In the genomic region with DNA sequence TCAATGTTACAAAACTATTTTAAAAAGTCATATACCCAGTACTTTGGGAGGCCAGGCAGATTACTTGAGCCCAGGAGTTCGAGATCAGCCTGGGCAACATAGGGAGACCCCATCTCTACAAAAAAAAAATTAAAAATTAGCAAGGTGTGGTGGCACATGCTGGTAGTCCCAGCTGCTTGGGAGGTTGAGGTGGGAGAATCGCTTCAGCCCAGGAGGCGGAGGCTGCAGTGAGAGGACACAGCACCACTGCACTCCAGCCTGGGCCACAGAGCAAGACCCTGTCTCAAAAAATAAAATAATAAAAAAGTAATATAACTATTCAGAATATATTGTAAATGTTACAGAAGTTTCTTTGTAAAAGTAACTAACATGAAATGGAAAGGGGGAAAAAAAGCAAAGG, we compare ENCODE assay signal across 25 cellular contexts. TPM values are rescaled to one million over a fixed set of nuclear protein-coding genes. Genes with fewer than 3 reads are reported as not detected.
DNase-seq lines count a peak whose midpoint lies in the region; ATAC-seq and TF ChIP-seq lines count a peak whose summit lies in the region.
"Had no signal": no experiment of that assay in that cellular context is flagged by ENCODE, and none has a peak within 500 bp of the region (broad histone marks: within the 10 kb centered on the region; RNA-seq: fewer than 3 reads in every experiment).

No MANE protein-coding gene starts in this region.

- H3K56ac ChIP-seq in H9 (ENCODE audit: insufficient read length, low read depth, low read length), result no peak overlapping the region

- peaks cover 0 to 1% (median 0%) of the 10 kb centered on the region in 8 donors for H3K9me3 Mint-ChIP-seq in CD4-positive, alpha-beta memory T cell
- H3K9me3 Mint-ChIP-seq in H9 (no peaks in the 10 kb centered on the region; a peak in 1 of 5 replicates), natural killer cell (no peaks in the 10 kb centered on the region)
- H3K9me3 Mint-ChIP-seq in activated naive CD8-positive, alpha-beta T cell treated with anti-CD3 and anti-CD28 coated beads, Interleukin-2, amount 50 U/mL, for 24 hours, result no peaks in the 10 kb centered on the region
- H3K9me3 Mint-ChIP-seq: activated B cell treated with CpG ODN at 0.5 μM for 24 hours, type B pancreatic cell had no signal

- no peak overlapping the region for H3K23ac ChIP-seq in H9 (ENCODE audit: insufficient read length, low read depth, low read length)

- POLR2A ChIA-PET in CD4-positive, alpha-beta memory T cell (lab: Charles Lee; ENCODE audit: partially characterized antibody), result interaction anchor here (1.8 to 9.0 kb wide), 2 partner anchors 11 to 40 kb away, joined by 8 to 299 read pairs; a partner anchor contains a TSS

- no peak overlapping the region for H3K14ac ChIP-seq in H9 (ENCODE audit: insufficient read depth, low read length)

- no peaks in the 10 kb centered on the region for H3K9me3 ChIP-seq in CD4-positive, alpha-beta memory T cell (ENCODE audit: control insufficient read depth in 1 of 2, low read length in 2 of 2)
- H3K9me3 ChIP-seq in H9 (ENCODE audit: control insufficient read depth, low read depth, low read length), result no peaks in the 10 kb centered on the region
- H3K9me3 ChIP-seq: lower lobe of right lung had no signal

- no peak overlapping the region for H4K5ac ChIP-seq in H9 (ENCODE audit: insufficient read length, low read depth, low read length)

- H4K8ac ChIP-seq in H9 (replicated peaks; ENCODE audit: insufficient read length, low read depth, low read length), result no peak overlapping the region

- intact Hi-C loops in CD4-positive, alpha-beta memory T cell (cut with micrococcal nuclease), result loop anchor here (5.0 kb wide), 1 partner anchor 295 kb away; no protein-coding TSS in a partner anchor
- intact Hi-C loops in natural killer cell (cut with micrococcal nuclease) (loop anchor here (5.0 kb wide), 1 partner anchor 210 kb away; a partner anchor contains a TSS), Right ventricle myocardium superior (cut with DNase I) (no loop called here)

- H3K36me3 ChIP-seq in CD4-positive, alpha-beta memory T cell (ENCODE audit: insufficient read depth, low read length), result peaks cover 4% of the 10 kb centered on the region
- H3K36me3 ChIP-seq: lower lobe of right lung had no signal

- H2BK5ac ChIP-seq in H9 (ENCODE audit: insufficient read length, low read length), result no peak overlapping the region

- ATAC-seq in activated naive CD8-positive, alpha-beta T cell treated with anti-CD3 and anti-CD28 coated beads, Interleukin-2, amount 50 U/mL, for 24 hours, result no peak
- ATAC-seq in natural killer cell (no peak), GM18870 (IDR thresholded peaks at IDR 0.05; ENCODE audit: unreplicated experiment) (no peak), Right ventricle myocardium superior (ENCODE audit: poor library complexity) (no peak)
- ATAC-seq: activated CD8-positive, alpha-beta T cell treated with anti-CD3 and anti-CD28 coated beads, Interleukin-2, amount 10 ng/mL, durations not matched to agents 7 days and 5 days; lower lobe of right lung had no signal

- H3K79me2 ChIP-seq in H9 (ENCODE audit: insufficient read depth, low read length), result no peaks in the 10 kb centered on the region

- no peak overlapping the region for H3K27ac Mint-ChIP-seq in CD4-positive, alpha-beta memory T cell
- H3K27ac Mint-ChIP-seq in H9 (no peak overlapping the region), natural killer cell (no peak overlapping the region)
- H3K27ac Mint-ChIP-seq in activated naive CD8-positive, alpha-beta T cell treated with anti-CD3 and anti-CD28 coated beads, Interleukin-2, amount 50 U/mL, for 24 hours, result no peak overlapping the region
- H3K27ac Mint-ChIP-seq: activated B cell treated with CpG ODN at 0.5 μM for 24 hours; activated CD8-positive, alpha-beta T cell treated with anti-CD3 and anti-CD28 coated beads, Interleukin-2, amount 10 ng/mL, durations not matched to agents 7 days and 5 days had no signal

- H2AFZ ChIP-seq in H9 (ENCODE audit: low read length), result no peak overlapping the region

- TF ChIP-seq CTCF in H9 (conservative IDR thresholded peaks at IDR 0.05) (no peak), natural killer cell (IDR thresholded peaks at IDR 0.05) (no peak)

- no peaks in the 10 kb centered on the region for H3K79me1 ChIP-seq in H9 (ENCODE audit: insufficient read depth, low read depth, low read length, poor library complexity, severe bottlenecking)

- H2BK15ac ChIP-seq in H9 (ENCODE audit: low read depth, low read length), result no peak overlapping the region

- H3K23me2 ChIP-seq in H9 (ENCODE audit: insufficient read length, low read depth, low read length, poor library complexity, severe bottlenecking), result peaks cover 10% of the 10 kb centered on the region

- H2BK120ac ChIP-seq in H9 (ENCODE audit: low read depth, low read length, poor library complexity, severe bottlenecking), result no peak overlapping the region

- H3K27me3 ChIP-seq in CD4-positive, alpha-beta memory T cell (ENCODE audit: insufficient read depth, low read length), result no peaks in the 10 kb centered on the region
- no peaks in the 10 kb centered on the region for H3K27me3 ChIP-seq in H9 (ENCODE audit: insufficient read depth, low read length)

- no peak overlapping the region for H3K27ac ChIP-seq in CD4-positive, alpha-beta memory T cell (ENCODE audit: low read depth, low read length)
- no peak overlapping the region for H3K27ac ChIP-seq in H9 (ENCODE audit: insufficient read length, low read depth, low read length)
- H3K27ac ChIP-seq: lower lobe of right lung, SK-N-MC had no signal

- no CpG with 5 or more reads among the region's 3 CpGs for WGBS in H9 (ENCODE audit: extremely low coverage, insufficient read length, low lambda C conversion rate)

- H3K36me3 Mint-ChIP-seq in CD4-positive, alpha-beta memory T cell, result peaks cover 4 to 23% of the 10 kb centered on the region in 2 donors
- peaks cover 0 to 12% (median 7%) of the 10 kb centered on the region in 3 experiments; a peak in 4 of 7 replicates for H3K36me3 Mint-ChIP-seq in H9 (ENCODE audit: insufficient read depth in 1 of 3, low read depth in 3 of 3)
- H3K36me3 Mint-ChIP-seq in activated naive CD8-positive, alpha-beta T cell treated with anti-CD3 and anti-CD28 coated beads, Interleukin-2, amount 50 U/mL, for 24 hours (ENCODE audit: low read depth), result peaks cover 2% of the 10 kb centered on the region
- H3K36me3 Mint-ChIP-seq in natural killer cell, result no peaks in the 10 kb centered on the region

- no peak overlapping the region for H4K91ac ChIP-seq in H9 (ENCODE audit: insufficient read length, low read depth, low read length)

- no peak overlapping the region for H3K4ac ChIP-seq in H9 (ENCODE audit: low read depth, low read length)

- peaks cover 27 to 47% (median 42%) of the 10 kb centered on the region in 4 donors for H3K4me1 Mint-ChIP-seq in CD4-positive, alpha-beta memory T cell
- H3K4me1 Mint-ChIP-seq in H9 (peaks cover 27 to 30% of the 10 kb centered on the region in 2 experiments), natural killer cell (peaks cover 34 to 36% of the 10 kb centered on the region in 2 donors)
- peaks cover 39% of the 10 kb centered on the region for H3K4me1 Mint-ChIP-seq in activated naive CD8-positive, alpha-beta T cell treated with anti-CD3 and anti-CD28 coated beads, Interleukin-2, amount 50 U/mL, for 24 hours

- no peak overlapping the region for H3K4me3 ChIP-seq in CD4-positive, alpha-beta memory T cell (ENCODE audit: low read length in 2 of 2)
- H3K4me3 ChIP-seq: lower lobe of right lung had no signal

- H3K4me1 ChIP-seq in CD4-positive, alpha-beta memory T cell (ENCODE audit: insufficient read depth, low read length), result peaks cover 26% of the 10 kb centered on the region
- H3K4me1 ChIP-seq in H9 (ENCODE audit: insufficient read depth, low read length), result peaks cover 12% of the 10 kb centered on the region; the same call in 1 of the 2 replicates

- no peak for DNase-seq in CD4-positive, alpha-beta memory T cell
- DNase-seq in H9, result no peak
- DNase-seq in activated naive CD8-positive, alpha-beta T cell treated with anti-CD3 and anti-CD28 coated beads, Interleukin-2, amount 50 U/mL, for 24 hours, result no peak
- DNase-seq in natural killer cell, result no peak
- no peak for DNase-seq in epidermal melanocyte (ENCODE audit: insufficient read length, low spot score)
- no peak for DNase-seq in middle frontal gyrus (ENCODE audit: extremely low spot score, low spot score)
- DNase-seq in Right ventricle myocardium superior, result no peak
- DNase-seq: activated B cell treated with CpG ODN at 0.5 μM for 24 hours; activated CD8-positive, alpha-beta T cell treated with anti-CD3 and anti-CD28 coated beads, Interleukin-2, amount 10 ng/mL, durations not matched to agents 7 days and 5 days; activated naive CD4-positive, alpha-beta T cell; activated T-cell treated with anti-CD3 and anti-CD28 coated beads for 4 hours; anterior cingulate cortex; dermis blood vessel endothelial cell; GF-D8; lower lobe of right lung; NCI-H1694 treated with DMSO at 0.1 percent for 48 hours; NCI-H2171 treated with DMSO at 0.1 percent for 48 hours; NCI-H526; RPMI8226; small intestine; stimulated activated CD4-positive, alpha-beta T cell treated with anti-CD3 and anti-CD28 coated beads, Interleukin-2, amount 100 ng/mL, for 24 hours; T1000 had no signal

- H3K4me2 ChIP-seq in H9 (ENCODE audit: insufficient read depth, insufficient read length, low read length), result no peak overlapping the region

- CTCF ChIA-PET in CD4-positive, alpha-beta memory T cell (lab: Charles Lee; ENCODE audit: partially characterized antibody), result interaction anchor here (1.0 to 1.2 kb wide), 2 partner anchors 67 to 70 kb away, joined by 3 read pairs; no protein-coding TSS in a partner anchor

- H3T11ph ChIP-seq in H9 (ENCODE audit: low read length), result no peak overlapping the region

- H3K27me3 Mint-ChIP-seq in CD4-positive, alpha-beta memory T cell, result no peaks in the 10 kb centered on the region
- H3K27me3 Mint-ChIP-seq in H9 (ENCODE audit: low read depth) (peaks cover 3% of the 10 kb centered on the region), natural killer cell (ENCODE audit: low read depth in 2 of 2) (no peaks in the 10 kb centered on the region)
- no peaks in the 10 kb centered on the region for H3K27me3 Mint-ChIP-seq in activated naive CD8-positive, alpha-beta T cell treated with anti-CD3 and anti-CD28 coated beads, Interleukin-2, amount 50 U/mL, for 24 hours
- H3K27me3 Mint-ChIP-seq: activated B cell treated with CpG ODN at 0.5 μM for 24 hours, type B pancreatic cell had no signal

- no peak overlapping the region for H3K9ac ChIP-seq in H9 (ENCODE audit: extremely low read depth, insufficient read length, low read length)

- no peak overlapping the region for H2AK5ac ChIP-seq in H9 (ENCODE audit: insufficient read length, low read length)

- H2BK20ac ChIP-seq in H9 (ENCODE audit: low read depth, low read length, poor library complexity, severe bottlenecking), result no peak overlapping the region

- no peak overlapping the region for H3K18ac ChIP-seq in H9 (ENCODE audit: insufficient read length, low read depth, low read length)

- H4K20me1 ChIP-seq in H9 (ENCODE audit: control insufficient read depth, insufficient read depth, insufficient read length), result no peaks in the 10 kb centered on the region

- H3K4me3 Mint-ChIP-seq in CD4-positive, alpha-beta memory T cell, result peak overlapping the region in 6 of 8 donors; percentile 70 to 99 (median 92)
- H3K4me3 Mint-ChIP-seq in H9 (peak overlapping the region; percentile 87 to 95; a peak in 2 of 5 replicates), natural killer cell (peak overlapping the region; percentile 54)
- H3K4me3 Mint-ChIP-seq in activated naive CD8-positive, alpha-beta T cell treated with anti-CD3 and anti-CD28 coated beads, Interleukin-2, amount 50 U/mL, for 24 hours, result peak overlapping the region; percentile 97

- H2BK12ac ChIP-seq in H9 (ENCODE audit: insufficient read length, low read depth, low read length), result no peak overlapping the region

RNA-seq across cellular contexts. Expression of a gene that starts 1.9 kb away (rescaled TPM):
- 100 to 1,000 TPM; 290 to 309 TPM for total RNA-seq in CD4-positive, alpha-beta memory T cell
- 10 to 100 TPM; 38.2 to 50.0 TPM for polyA plus RNA-seq in CD4-positive, alpha-beta memory T cell
- total RNA-seq in H9 (2021), result 66.1 and 68.0 TPM in 2 replicates
- total RNA-seq in natural killer cell, result 10 to 100 TPM; 27.9 to 45.2 (median 36.2) TPM
- total RNA-seq in Right ventricle myocardium superior, result 3.2 TPM

RNA-seq across cellular contexts. Expression of a gene that starts 2.9 kb away (rescaled TPM):
- 10 to 100 TPM; 61.3 to 68.9 TPM for total RNA-seq in CD4-positive, alpha-beta memory T cell
- polyA plus RNA-seq in CD4-positive, alpha-beta memory T cell, result 100 to 1,000 TPM; 114 to 119 TPM
- total RNA-seq in H9 (2021) (60.2 and 60.4 TPM in 2 replicates), natural killer cell (10 to 100 TPM; 57.8 to 66.3 (median 60.4) TPM), Right ventricle myocardium superior (66.0 TPM)

RNA-seq across cellular contexts. Expression of a gene that starts 41.1 kb away (rescaled TPM):
- under 1 TPM; 0.53 to 0.81 TPM for total RNA-seq in CD4-positive, alpha-beta memory T cell
- under 1 TPM in 1 of 2 donors, not detected in 1; 0.13 TPM for polyA plus RNA-seq in CD4-positive, alpha-beta memory T cell
- total RNA-seq in H9 (2021) (3.9 and 5.2 TPM in 2 replicates), natural killer cell (1 to 10 TPM in 2 of 3 donors, under 1 TPM in 1; 0.97 to 1.4 (median 1.1) TPM), Right ventricle myocardium superior (0.35 TPM)

RNA-seq across cellular contexts. Expression of a gene that starts 45.2 kb away (rescaled TPM):
- 100 to 1,000 TPM; 204 to 227 TPM for total RNA-seq in CD4-positive, alpha-beta memory T cell
- 10 to 100 TPM; 44.6 to 56.6 TPM for polyA plus RNA-seq in CD4-positive, alpha-beta memory T cell
- 35.0 and 36.6 TPM in 2 replicates for total RNA-seq in H9 (2021)
- total RNA-seq in natural killer cell, result 10 to 100 TPM; 38.9 to 45.5 (median 39.2) TPM
- total RNA-seq in Right ventricle myocardium superior, result 23.8 TPM
